12 cellular contexts compared by ENCODE assay signal in the genomic region with DNA sequence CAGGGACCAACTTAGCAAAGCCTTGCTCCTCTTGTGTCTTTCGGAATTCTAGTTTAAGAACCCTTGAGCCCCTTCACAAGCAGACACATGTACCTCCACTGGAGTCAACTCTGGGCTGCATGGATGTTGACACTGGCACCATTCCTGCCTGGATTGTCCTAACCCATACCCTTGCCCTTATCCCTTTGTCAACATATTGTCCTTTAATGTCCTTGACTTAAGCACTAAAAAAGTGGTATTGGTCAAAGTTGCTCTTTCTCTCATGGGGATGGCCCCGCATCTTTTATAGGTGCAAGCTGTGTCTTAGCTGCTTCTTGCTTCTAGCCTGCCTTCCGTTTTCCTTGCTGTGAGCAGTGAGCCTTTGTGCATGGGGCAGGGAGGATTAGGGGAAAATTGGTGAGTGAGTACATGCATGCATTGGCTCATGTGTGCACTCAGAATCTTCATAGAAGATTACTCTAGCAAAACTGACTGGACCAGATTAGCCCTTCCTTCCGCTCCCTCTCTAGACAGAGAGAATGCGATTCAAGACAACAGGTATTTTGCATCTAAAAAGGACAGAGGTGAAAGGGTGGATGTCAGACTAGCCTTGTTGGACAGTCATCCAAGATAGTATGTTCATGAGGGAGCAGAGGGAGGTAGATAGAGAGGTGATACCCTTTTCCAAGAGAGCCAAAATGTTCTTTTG. TPM values are rescaled to one million over a fixed set of nuclear protein-coding genes. Genes with fewer than 3 reads are reported as not detected.
DNase-seq lines count a peak whose midpoint lies in the region; ATAC-seq and TF ChIP-seq lines count a peak whose summit lies in the region.
"Had no signal": no experiment of that assay in that cellular context is flagged by ENCODE, and none has a peak within 500 bp of the region (broad histone marks: within the 10 kb centered on the region; RNA-seq: fewer than 3 reads in every experiment).

No MANE protein-coding gene starts in this region.

- peak; percentile 36 for ATAC-seq in HG02678 (IDR thresholded peaks at IDR 0.05; ENCODE audit: unreplicated experiment)
- ATAC-seq in natural killer cell, result no peak
- no peak for ATAC-seq in GM21529 (IDR thresholded peaks at IDR 0.05; ENCODE audit: unreplicated experiment)

- peaks cover 0 to 9% (median 0%) of the 10 kb centered on the region in 11 experiments; a peak in 5 of 22 replicates for H3K9me3 ChIP-seq in BLaER1 treated with 17β-estradiol and CSF1 and Interleukin-3, amounts not matched to agents 10 nM and 100 nM (replicated peaks in 1 of 11)

- peaks cover 75 to 91% (median 83%) of the 10 kb centered on the region in 11 experiments for H3K36me3 ChIP-seq in BLaER1 treated with 17β-estradiol and CSF1 and Interleukin-3, amounts not matched to agents 10 nM and 100 nM
- peaks cover 67% of the 10 kb centered on the region for H3K36me3 ChIP-seq in brain microvascular endothelial cell (replicated peaks)

- peaks cover 95 to 100% (median 99%) of the 10 kb centered on the region in 10 experiments for H3K4me1 ChIP-seq in BLaER1 treated with 17β-estradiol and CSF1 and Interleukin-3, amounts not matched to agents 10 nM and 100 nM

- TF ChIP-seq CTCF in brain microvascular endothelial cell (IDR thresholded peaks at IDR 0.05; ENCODE audit: low read depth, low read length, missing control alignments) (no peak), natural killer cell (IDR thresholded peaks at IDR 0.05) (no peak)

- no peaks in the 10 kb centered on the region for H3K27me3 Mint-ChIP-seq in natural killer cell (ENCODE audit: low read depth in 2 of 2)

- peak overlapping the region; percentile 1 for H3K4me3 Mint-ChIP-seq in natural killer cell

- H3K4me2 ChIP-seq in BLaER1 treated with 17β-estradiol and CSF1 and Interleukin-3, amounts not matched to agents 10 nM and 100 nM, result peak overlapping the region; percentile 82 to 96 (median 89)
- H3K4me2 ChIP-seq: KMS-11 had no signal

- H3K9me3 Mint-ChIP-seq in natural killer cell, result no peaks in the 10 kb centered on the region

- peak overlapping the region in 5 of 10 experiments; percentile 1 to 24 (median 8); a peak in 2 of 20 replicates for H3K4me3 ChIP-seq in BLaER1 treated with 17β-estradiol and CSF1 and Interleukin-3, amounts not matched to agents 10 nM and 100 nM
- no peak overlapping the region for H3K4me3 ChIP-seq in brain microvascular endothelial cell (ENCODE audit: low read depth, low read length)
- H3K4me3 ChIP-seq: coronary artery had no signal

- H3K9ac ChIP-seq in BLaER1 treated with 17β-estradiol and CSF1 and Interleukin-3, amounts not matched to agents 10 nM and 100 nM, result peak overlapping the region; percentile 26 to 77 (median 67); a peak in 20 of 22 replicates
- H3K9ac ChIP-seq: KMS-11 had no signal

- peak overlapping the region; percentile 64 to 94 (median 88); a peak in 21 of 22 replicates for H3K27ac ChIP-seq in BLaER1 treated with 17β-estradiol and CSF1 and Interleukin-3, amounts not matched to agents 10 nM and 100 nM
- peak overlapping the region; percentile 53 for H3K27ac ChIP-seq in brain microvascular endothelial cell
- H3K27ac ChIP-seq: KMS-11 had no signal

- DNase-seq in brain microvascular endothelial cell (no peak), natural killer cell (no peak), NCI-H1694 (lab: John Stamatoyannopoulos, UW) (no peak), amniotic stem cell (lab: John Stamatoyannopoulos, UW) (no peak), SIG-M5 (lab: John Stamatoyannopoulos, UW) (no peak)
- DNase-seq: DMS153, NCI-H2227 treated with DMSO at 0.1 percent for 48 hours had no signal

- intact Hi-C loops in natural killer cell (cut with micrococcal nuclease), result no loop called here

- in situ Hi-C loops in brain microvascular endothelial cell (cut with HindIII; ENCODE audit: low pct_ligation_motif_present, low sequenced_read_pairs), result no loop called here

- H3K36me3 Mint-ChIP-seq in natural killer cell, result peaks cover 42% of the 10 kb centered on the region

- H3K27me3 ChIP-seq in BLaER1 treated with 17β-estradiol and CSF1 and Interleukin-3, amounts not matched to agents 10 nM and 100 nM, result no peaks in the 10 kb centered on the region
- no peaks in the 10 kb centered on the region for H3K27me3 ChIP-seq in brain microvascular endothelial cell (replicated peaks)

- peaks cover 67 to 85% of the 10 kb centered on the region in 2 donors for H3K4me1 Mint-ChIP-seq in natural killer cell

- H4K20me1 ChIP-seq in BLaER1 treated with 17β-estradiol and CSF1 and Interleukin-3, amounts not matched to agents 10 nM and 100 nM, result peaks cover 0 to 47% (median 0%) of the 10 kb centered on the region in 11 experiments; a peak in 4 of 22 replicates

- H3K27ac Mint-ChIP-seq in natural killer cell, result peak overlapping the region; percentile 75 to 84

RNA-seq across cellular contexts. Expression of gene TGFBR2, which starts 42.4 kb away (rescaled TPM):
- total RNA-seq in natural killer cell, result 100 to 1,000 TPM in 1 of 3 donors, 10 to 100 TPM in 2; 70.4 to 113 (median 99.3) TPM
